In genomic region chr1:176434200-176434599, GRCh38 we compare ENCODE assay signal across 25 cellular contexts. TPM values are rescaled to one million over a fixed set of nuclear protein-coding genes. Genes with fewer than 3 reads are reported as not detected.
"Had no signal": no experiment of that assay in that cellular context is flagged by ENCODE, and none has a peak within 500 bp of the region (broad histone marks: within the 10 kb centered on the region; RNA-seq: fewer than 3 reads in every experiment).

No MANE protein-coding gene starts in this region.

- H3K4me1 Mint-ChIP-seq: endodermal cell, immature natural killer cell, mesothelial cell of epicardium, naive B cell had no signal

- H3K4me3 Mint-ChIP-seq: dendritic cell treated with granulocyte-macrophage colony-stimulating factor and Interleukin-4, amounts not matched to agents 40 ng/mL and 50 ng/mL, for 4 days; effector memory CD8-positive, alpha-beta T cell; endodermal cell; immature natural killer cell; mesothelial cell of epicardium had no signal

- H3K36me3 Mint-ChIP-seq: immature natural killer cell, mesothelial cell of epicardium, naive B cell had no signal

- DNase-seq: cerebellar nuclear complex; colonic mucosa; cortex of kidney; effector CD8-positive, alpha-beta T cell; effector memory CD8-positive, alpha-beta T cell; endodermal cell; erythroblast; foreskin keratinocyte; head of caudate nucleus; hypothalamus; immature natural killer cell; islet precursor cell; kidney; kidney glomerular epithelial cell; left lung; lower lobe of right lung; mesenchymal stem cell; mucosa of descending colon; naive B cell had no signal

- H3K27ac Mint-ChIP-seq: dendritic cell treated with granulocyte-macrophage colony-stimulating factor and Interleukin-4, amounts not matched to agents 40 ng/mL and 50 ng/mL, for 4 days; effector memory CD8-positive, alpha-beta T cell; endodermal cell; immature natural killer cell; mesothelial cell of epicardium; naive B cell had no signal

- H3K4me2 ChIP-seq: hepatocyte had no signal

- ATAC-seq: effector memory CD8-positive, alpha-beta T cell; foreskin keratinocyte; gastroesophageal sphincter; left lung; mucosa of descending colon had no signal

- H3K9me3 ChIP-seq: colonic mucosa, esophagus muscularis mucosa, gastroesophageal sphincter, left lung, lower lobe of right lung, mucosa of descending colon had no signal

- H3K9me3 Mint-ChIP-seq: effector memory CD8-positive, alpha-beta T cell; endodermal cell had no signal

- H3K4me3 ChIP-seq: colonic mucosa, esophagus muscularis mucosa, gastroesophageal sphincter, hepatocyte, left lung, lower lobe of right lung, mucosa of descending colon had no signal

- H3K27me3 Mint-ChIP-seq: dendritic cell treated with granulocyte-macrophage colony-stimulating factor and Interleukin-4, amounts not matched to agents 40 ng/mL and 50 ng/mL, for 4 days; effector memory CD8-positive, alpha-beta T cell; naive B cell had no signal

- H3K79me2 ChIP-seq: hepatocyte had no signal

- H3K27me3 ChIP-seq: colonic mucosa, esophagus muscularis mucosa, foreskin keratinocyte, gastroesophageal sphincter, hepatocyte, left lung had no signal

- H3K4me1 ChIP-seq: colonic mucosa, esophagus muscularis mucosa, foreskin keratinocyte, gastroesophageal sphincter, left lung, lower lobe of right lung had no signal

- H3K27ac ChIP-seq: colonic mucosa, epithelial cell of prostate, esophagus muscularis mucosa, foreskin keratinocyte, gastroesophageal sphincter, hepatocyte, left lung, lower lobe of right lung had no signal

- H3K36me3 ChIP-seq: colonic mucosa, esophagus muscularis mucosa, gastroesophageal sphincter, left lung, lower lobe of right lung had no signal

- H2AFZ ChIP-seq: hepatocyte had no signal

RNA-seq across cellular contexts. Expression of gene PAPPA2, which starts 28.8 kb away (rescaled TPM):
- polyA plus RNA-seq: immature natural killer cell had no signal
